14 cellular contexts compared by ENCODE assay signal in genomic region chr17:57091186-57091618, GRCh38. TPM values are rescaled to one million over a fixed set of nuclear protein-coding genes. Genes with fewer than 3 reads are reported as not detected.
DNase-seq lines count a peak whose midpoint lies in the region; ATAC-seq and TF ChIP-seq lines count a peak whose summit lies in the region.
"Had no signal": no experiment of that assay in that cellular context is flagged by ENCODE, and none has a peak within 500 bp of the region (broad histone marks: within the 10 kb centered on the region; RNA-seq: fewer than 3 reads in every experiment).

No MANE protein-coding gene starts in this region.

- peaks cover 0 to 18% of the 10 kb centered on the region in 2 donors for H3K4me1 ChIP-seq in breast epithelium
- peaks cover 32% of the 10 kb centered on the region for H3K4me1 ChIP-seq in mammary epithelial cell (ENCODE audit: insufficient read depth, low read length)
- peaks cover 97% of the 10 kb centered on the region for H3K4me1 ChIP-seq in left ventricle myocardium inferior
- H3K4me1 ChIP-seq in parathyroid adenoma, result peaks cover 45% of the 10 kb centered on the region

- H3K9ac ChIP-seq in mammary epithelial cell (ENCODE audit: insufficient read depth, low read length) (no peak overlapping the region), parathyroid adenoma (no peak overlapping the region)

- H3K9me3 ChIP-seq in breast epithelium (no peaks in the 10 kb centered on the region), mammary epithelial cell (replicated peaks; ENCODE audit: insufficient read depth, low read length) (no peaks in the 10 kb centered on the region), left ventricle myocardium inferior (replicated peaks) (no peaks in the 10 kb centered on the region), parathyroid adenoma (ENCODE audit: control insufficient read depth, low read length) (no peaks in the 10 kb centered on the region)

- in situ Hi-C loops in mammary epithelial cell (cut with MboI; ENCODE audit: low sequenced_read_pairs in 2 of 2), result no loop called here

- BruUV-seq in mammary epithelial cell (replicated peaks; lab: Mats Ljungman, UMichigan), result no TSS peak

- WGBS in mammary epithelial cell (ENCODE audit: low coverage, missing lambda C conversion rate), result 45% methylated on average over 4 of the region's 5 CpGs

- intact Hi-C loops in breast epithelium (cut with DNase I; ENCODE audit: low total_unique reads), result no loop called here
- intact Hi-C loops in mammary epithelial cell (cut with micrococcal nuclease), result no loop called here
- intact Hi-C loops in left ventricle myocardium inferior (cut with micrococcal nuclease), result no loop called here

- H2AFZ ChIP-seq in mammary epithelial cell (ENCODE audit: low read depth, low read length) (no peak overlapping the region), parathyroid adenoma (no peak overlapping the region)

- no peak overlapping the region for H3K4me3 Mint-ChIP-seq in stimulated activated naive B cell treated with anti-CD40 and anti-IgM and Interleukin-4, amounts not matched to agents 10 μg/mL and 1 μg/mL and 100 μg/mL, for 72 hours
- H3K4me3 Mint-ChIP-seq: nephron progenitor cell; stimulated activated naive CD8-positive, alpha-beta T cell treated with anti-CD3 and anti-CD28 coated beads, Interleukin-15, Interleukin-2, amounts not matched to agents 100 ng/mL and 50 ng/mL, for 24 hours had no signal

- H3K79me2 ChIP-seq in mammary epithelial cell (ENCODE audit: insufficient read depth, low read length) (peaks cover 99% of the 10 kb centered on the region), parathyroid adenoma (peaks cover 37% of the 10 kb centered on the region)

- peaks cover 2 to 12% of the 10 kb centered on the region in 2 donors for H3K36me3 Mint-ChIP-seq in stimulated activated naive B cell treated with anti-CD40 and anti-IgM and Interleukin-4, amounts not matched to agents 10 μg/mL and 1 μg/mL and 100 μg/mL, for 72 hours

- no peaks in the 10 kb centered on the region for H3K9me3 Mint-ChIP-seq in stimulated activated naive B cell treated with anti-CD40 and anti-IgM and Interleukin-4, amounts not matched to agents 10 μg/mL and 1 μg/mL and 100 μg/mL, for 72 hours
- H3K9me3 Mint-ChIP-seq: nephron progenitor cell; stimulated activated naive CD8-positive, alpha-beta T cell treated with anti-CD3 and anti-CD28 coated beads, Interleukin-15, Interleukin-2, amounts not matched to agents 100 ng/mL and 50 ng/mL, for 24 hours had no signal

- DNase-seq in breast epithelium (ENCODE audit: low spot score in 2 of 2) (peak in 1 of 2 donors; percentile 90), mammary epithelial cell (no peak), left ventricle myocardium inferior (peak; percentile 81), foreskin fibroblast (no peak), SHP77 (lab: John Stamatoyannopoulos, UW) (no peak)
- no peak for DNase-seq in stimulated activated naive B cell treated with anti-CD40 and anti-IgM and Interleukin-4, amounts not matched to agents 10 μg/mL and 1 μg/mL and 100 μg/mL, for 72 hours
- DNase-seq: DMS53, Karpas-422, NCI-H2107, nephron progenitor cell, T1000 had no signal

- H3K27me3 ChIP-seq in breast epithelium (no peaks in the 10 kb centered on the region), mammary epithelial cell (ENCODE audit: insufficient read depth, low read length) (no peaks in the 10 kb centered on the region), left ventricle myocardium inferior (ENCODE audit: low read depth) (no peaks in the 10 kb centered on the region), parathyroid adenoma (ENCODE audit: control insufficient read depth, insufficient read depth, low read length) (no peaks in the 10 kb centered on the region)

- no peaks in the 10 kb centered on the region for H3K36me3 ChIP-seq in breast epithelium
- H3K36me3 ChIP-seq in mammary epithelial cell (ENCODE audit: insufficient read depth, low read length), result no peaks in the 10 kb centered on the region
- no peaks in the 10 kb centered on the region for H3K36me3 ChIP-seq in left ventricle myocardium inferior
- no peaks in the 10 kb centered on the region for H3K36me3 ChIP-seq in parathyroid adenoma (ENCODE audit: control insufficient read depth, insufficient read depth, low read length)

- CTCF ChIA-PET in mammary epithelial cell (lab: Charles Lee; ENCODE audit: low non-redundant PET), result no interaction called here

- no peak for ATAC-seq in GM18907 (IDR thresholded peaks at IDR 0.05; ENCODE audit: unreplicated experiment)
- no peak for ATAC-seq in stimulated activated naive B cell treated with anti-CD40 and anti-IgM and Interleukin-4, amounts not matched to agents 10 μg/mL and 1 μg/mL and 100 μg/mL, for 72 hours (replicated peaks)

- H3K4me3 ChIP-seq in breast epithelium (peak overlapping the region in 1 of 3 donors; percentile 19), mammary epithelial cell (replicated peaks in 1 of 3; ENCODE audit: insufficient read depth in 1 of 3, low read depth in 2 of 3, low read length in 3 of 3) (no peak overlapping the region), left ventricle myocardium inferior (peak overlapping the region; percentile 91), parathyroid adenoma (ENCODE audit: low read depth, low read length) (no peak overlapping the region), foreskin fibroblast (ENCODE audit: low read depth in 1 of 2, low read length in 2 of 2) (no peak overlapping the region)

- dilution Hi-C loops in mammary epithelial cell (cut with HindIII; ENCODE audit: low sequenced_read_pairs), result no loop called here

- TF ChIP-seq POLR2A in breast epithelium (IDR thresholded peaks at IDR 0.05), result no peak

- TF ChIP-seq CTCF in breast epithelium (IDR thresholded peaks at IDR 0.05) (no peak), mammary epithelial cell (conservative IDR thresholded peaks at IDR 0.05 in 1 of 2, IDR thresholded peaks at IDR 0.05 in 1 of 2; ENCODE audit: extremely low read depth in 1 of 2, insufficient read depth in 1 of 2, low read depth in 1 of 2, low read length in 2 of 2) (no peak), left ventricle myocardium inferior (IDR thresholded peaks at IDR 0.05; ENCODE audit: borderline replicate concordance) (no peak), parathyroid adenoma (IDR thresholded peaks at IDR 0.05) (no peak), foreskin fibroblast (IDR thresholded peaks at IDR 0.05; ENCODE audit: low read depth, low read length) (no peak)

- H3K4me1 Mint-ChIP-seq in stimulated activated naive B cell treated with anti-CD40 and anti-IgM and Interleukin-4, amounts not matched to agents 10 μg/mL and 1 μg/mL and 100 μg/mL, for 72 hours, result peaks cover 33 to 51% of the 10 kb centered on the region in 2 donors

- H3K27ac ChIP-seq in breast epithelium (peak overlapping the region; percentile 89 to 91), mammary epithelial cell (ENCODE audit: insufficient read depth, low read depth, low read length) (no peak overlapping the region), left ventricle myocardium inferior (replicated peaks) (peak overlapping the region; percentile 94), parathyroid adenoma (peak overlapping the region; percentile 57)

- no peaks in the 10 kb centered on the region for H4K20me1 ChIP-seq in mammary epithelial cell (ENCODE audit: insufficient read depth, low read length)

- H3K4me2 ChIP-seq in mammary epithelial cell (ENCODE audit: insufficient read depth, low read depth, low read length) (no peak overlapping the region), parathyroid adenoma (ENCODE audit: low read length) (peak overlapping the region; percentile 29)

- no peaks in the 10 kb centered on the region for H3K27me3 Mint-ChIP-seq in stimulated activated naive B cell treated with anti-CD40 and anti-IgM and Interleukin-4, amounts not matched to agents 10 μg/mL and 1 μg/mL and 100 μg/mL, for 72 hours
- H3K27me3 Mint-ChIP-seq: stimulated activated naive CD8-positive, alpha-beta T cell treated with anti-CD3 and anti-CD28 coated beads, Interleukin-15, Interleukin-2, amounts not matched to agents 100 ng/mL and 50 ng/mL, for 24 hours had no signal

- H3K27ac Mint-ChIP-seq in stimulated activated naive B cell treated with anti-CD40 and anti-IgM and Interleukin-4, amounts not matched to agents 10 μg/mL and 1 μg/mL and 100 μg/mL, for 72 hours, result no peak overlapping the region
- H3K27ac Mint-ChIP-seq: nephron progenitor cell; stimulated activated naive CD8-positive, alpha-beta T cell treated with anti-CD3 and anti-CD28 coated beads, Interleukin-15, Interleukin-2, amounts not matched to agents 100 ng/mL and 50 ng/mL, for 24 hours had no signal

RNA-seq across cellular contexts. Expression of gene AKAP1, which starts 6.2 kb away (rescaled TPM):
- 10 to 100 TPM; 38.1 to 87.7 (median 63.9) TPM for total RNA-seq in breast epithelium
- 10 to 100 TPM; 31.3 to 33.7 TPM for total RNA-seq in mammary epithelial cell
- polyA plus RNA-seq in mammary epithelial cell, result 43.5 TPM
- polyA minus RNA-seq in mammary epithelial cell, result 157 TPM
- total RNA-seq in left ventricle myocardium inferior, result 214 TPM
